In genomic region chr3:17290894-17291293, GRCh38 we compare ENCODE assay signal across 25 cellular contexts.
DNase-seq lines count a peak whose midpoint lies in the region; ATAC-seq and TF ChIP-seq lines count a peak whose summit lies in the region.
"Had no signal": no experiment of that assay in that cellular context is flagged by ENCODE, and none has a peak within 500 bp of the region (broad histone marks: within the 10 kb centered on the region; RNA-seq: fewer than 3 reads in every experiment).

No MANE protein-coding gene starts in this region.

- H3K27ac ChIP-seq in RWPE1 (no peak overlapping the region), upper lobe of right lung (no peak overlapping the region)
- H3K27ac ChIP-seq: colonic mucosa, gastrocnemius medialis, testis had no signal

- in situ Hi-C loops in HAP-1 (cut with MboI; ENCODE audit: low sequenced_read_pairs), result loop anchor here (25.0 kb wide), 1 partner anchor 546 kb away; no protein-coding TSS in a partner anchor

- H3K27me3 ChIP-seq in HAP-1 (ENCODE audit: low read depth) (no peaks in the 10 kb centered on the region), upper lobe of right lung (no peaks in the 10 kb centered on the region)
- H3K27me3 ChIP-seq: colonic mucosa, gastrocnemius medialis, testis had no signal

- ATAC-seq in esophagus mucosa, result peak; percentile 60
- ATAC-seq in upper lobe of right lung, result no peak
- ATAC-seq: activated CD4-positive, alpha-beta T cell treated with anti-CD3 and anti-CD28 coated beads for 36 hours; activated CD8-positive, alpha-beta T cell treated with anti-CD3 and anti-CD28 coated beads, Interleukin-2, amount 10 ng/mL, durations not matched to agents 7 days and 5 days; gastrocnemius medialis; stimulated activated naive CD8-positive, alpha-beta T cell treated with anti-CD3 and anti-CD28 coated beads, Interleukin-15, Interleukin-2, amounts not matched to agents 100 U/mL and 50 U/mL, for 24 hours had no signal

- TF ChIP-seq CTCF in RWPE1 (conservative IDR thresholded peaks at IDR 0.05; ENCODE audit: low read depth) (no peak), upper lobe of right lung (IDR thresholded peaks at IDR 0.05) (no peak)

- DNase-seq in M059J (ENCODE audit: low read depth), result peak; percentile 26
- peak; percentile 5 for DNase-seq in RWPE1 (ENCODE audit: low spot score)
- DNase-seq in myocyte (ENCODE audit: low read depth), result peak; percentile 86
- no peak for DNase-seq in HAP-1 (ENCODE audit: low spot score in 2 of 2)
- no peak for DNase-seq in NCI-H1092 treated with DMSO at 0.1 percent for 48 hours (lab: John Stamatoyannopoulos, UW)
- DNase-seq in upper lobe of right lung, result no peak
- no peak for DNase-seq in NCI-H510A (lab: John Stamatoyannopoulos, UW)
- DNase-seq: activated CD4-positive, alpha-beta T cell treated with anti-CD3 and anti-CD28 coated beads for 36 hours; activated CD8-positive, alpha-beta T cell treated with anti-CD3 and anti-CD28 coated beads, Interleukin-2, amount 10 ng/mL, durations not matched to agents 7 days and 5 days; anterior cingulate cortex; C1 segment of cervical spinal cord; colonic mucosa; DMS53; effector memory CD4-positive, alpha-beta T cell; erythroblast; Kasumi-1; NCI-H1694 treated with DMSO at 0.1 percent for 48 hours; retina; SIG-M5; stimulated activated CD4-positive, alpha-beta T cell treated with anti-CD3 and anti-CD28 coated beads, Interleukin-1b, Interleukin-23, amount 100 ng/mL, for 48 hours; stimulated activated naive CD8-positive, alpha-beta T cell treated with anti-CD3 and anti-CD28 coated beads, Interleukin-15, Interleukin-2, amounts not matched to agents 100 U/mL and 50 U/mL, for 24 hours; testis had no signal

- intact Hi-C loops in upper lobe of right lung (cut with DNase I), result no loop called here

- H3K4me3 ChIP-seq in HAP-1 (no peak overlapping the region), upper lobe of right lung (no peak overlapping the region)
- H3K4me3 ChIP-seq: colonic mucosa, gastrocnemius medialis, lung, testis had no signal

- POLR2A ChIA-PET in RWPE1 (lab: Yijun Ruan, JAX; ENCODE audit: low non-redundant PET), result no interaction called here

- H3K9me3 ChIP-seq in HAP-1 (no peaks in the 10 kb centered on the region), upper lobe of right lung (no peaks in the 10 kb centered on the region)
- H3K9me3 ChIP-seq: colonic mucosa, gastrocnemius medialis, testis had no signal

- CTCF ChIA-PET in RWPE1 (lab: Yijun Ruan, JAX), result interaction anchor here (0.7 kb wide), 1 partner anchor 666 kb away, joined by 4 read pairs; no protein-coding TSS in a partner anchor

- H3K4me1 ChIP-seq in HAP-1 (no peaks in the 10 kb centered on the region), upper lobe of right lung (no peaks in the 10 kb centered on the region)
- H3K4me1 ChIP-seq: colonic mucosa, gastrocnemius medialis, testis had no signal

- H3K36me3 ChIP-seq in HAP-1 (replicated peaks), result no peaks in the 10 kb centered on the region
- no peaks in the 10 kb centered on the region for H3K36me3 ChIP-seq in upper lobe of right lung
- H3K36me3 ChIP-seq: colonic mucosa, gastrocnemius medialis had no signal

Comparison
In these comparisons a context has a peak if more than half of its experiments do, and no peak if none do; other contexts are left out.
1. DNase-seq: peak in M059J (single experiment), RWPE1 (single experiment) and myocyte (single experiment); none in HAP-1 (0 of 2), NCI-H1092 treated with DMSO at 0.1 percent for 48 hours (single experiment), upper lobe of right lung (single experiment) and NCI-H510A (single experiment).